20 cellular contexts compared by ENCODE assay signal in genomic region chr17:75712480-75712879, GRCh38. TPM values are rescaled to one million over a fixed set of nuclear protein-coding genes. Genes with fewer than 3 reads are reported as not detected.
A peak's percentile ranks its signal among the peaks of the same experiment; 100 is the strongest.
DNase-seq lines count a peak whose midpoint lies in the region; ATAC-seq, FAIRE-seq and TF ChIP-seq lines count a peak whose summit lies in the region.
"Had no signal": no experiment of that assay in that cellular context is flagged by ENCODE, and none has a peak within 500 bp of the region (broad histone marks: within the 10 kb centered on the region; RNA-seq: fewer than 3 reads in every experiment).

No MANE protein-coding gene starts in this region.

- no peaks in the 10 kb centered on the region for H4K20me1 ChIP-seq in SK-N-SH (ENCODE audit: insufficient read depth)
- no peaks in the 10 kb centered on the region for H4K20me1 ChIP-seq in PC-3 (ENCODE audit: low read length)
- H4K20me1 ChIP-seq: BLaER1 had no signal

- H3K4me1 ChIP-seq in SK-N-SH (ENCODE audit: control insufficient read depth in 1 of 2, insufficient read depth in 2 of 2, low read depth in 1 of 2, low read length in 1 of 2): peaks cover 0 to 5% of the 10 kb centered on the region in 2 experiments; a peak in 2 of 4 replicates
- peaks cover 10% of the 10 kb centered on the region for H3K4me1 ChIP-seq in PC-3 (ENCODE audit: insufficient read depth, low read length)

- 39% methylated on average over 3 of the region's 3 CpGs for WGBS in SK-N-SH (ENCODE audit: low lambda C conversion rate)

- intact Hi-C loops in PC-3 (cut with micrococcal nuclease): no loop called here

- H3K27ac ChIP-seq in SK-N-SH (ENCODE audit: low read depth in 2 of 2, low read length in 1 of 2): no peak overlapping the region
- H3K27ac ChIP-seq in PC-3 (ENCODE audit: low read length): no peak overlapping the region
- H3K27ac ChIP-seq: BLaER1 had no signal

- H3K9ac ChIP-seq in SK-N-SH (no peak overlapping the region), PC-3 (ENCODE audit: low read length) (no peak overlapping the region)
- H3K9ac ChIP-seq: BLaER1 had no signal

- TF ChIP-seq CTCF in SK-N-SH (IDR thresholded peaks at IDR 0.05): no peak
- TF ChIP-seq CTCF in PC-3 (conservative IDR thresholded peaks at IDR 0.05; ENCODE audit: low read depth, low read length): no peak

- POLR2A ChIA-PET in SK-N-SH (lab: Yijun Ruan, JAX): no interaction called here
- POLR2A ChIA-PET in PC-3 (lab: Charles Lee; ENCODE audit: unreplicated experiment): no interaction called here

- DNase-seq in SK-N-SH (no peak), HTR-8/SVneo (ENCODE audit: insufficient read length, low spot score) (no peak), PC-3 (peak; percentile 40), fibroblast of gingiva (ENCODE audit: low read depth) (peak; percentile 19), iPS-NIHi11 (ENCODE audit: low spot score) (no peak)
- DNase-seq: Calu3; CD8-positive, alpha-beta T cell; HFFc6; MM.1S; NCI-H1417 treated with DMSO at 0.1 percent for 48 hours; NCI-H187 treated with DMSO at 0.1 percent for 48 hours; NCI-H2227 treated with DMSO at 0.1 percent for 48 hours; NCI-H510A treated with DMSO at 0.1 percent for 48 hours; NCI-H82 had no signal

- FAIRE-seq in HTR-8/SVneo (lab: Jason Lieb, UNC): peak; percentile 20
- FAIRE-seq: GM12892, GM18507 had no signal

- H3K36me3 ChIP-seq in SK-N-SH (replicated peaks in 1 of 2; ENCODE audit: control insufficient read depth in 1 of 2, insufficient read depth in 2 of 2, low read length in 1 of 2): peaks cover 0 to 13% of the 10 kb centered on the region in 2 experiments
- H3K36me3 ChIP-seq in PC-3 (ENCODE audit: low read depth, low read length): peaks cover 11% of the 10 kb centered on the region

- H3K79me2 ChIP-seq in SK-N-SH (ENCODE audit: insufficient read depth) (no peaks in the 10 kb centered on the region), PC-3 (ENCODE audit: low read length) (no peaks in the 10 kb centered on the region)

- H3K27me3 ChIP-seq in SK-N-SH (ENCODE audit: insufficient read depth) (peaks cover 2% of the 10 kb centered on the region; the same call in 1 of the 2 replicates), PC-3 (ENCODE audit: low read length) (no peaks in the 10 kb centered on the region)
- H3K27me3 ChIP-seq: BLaER1 had no signal

- ATAC-seq in SK-N-SH treated with all-trans-retinoic acid at 6 μM for 48 hours (no peak; the same call in 2 of the 3 replicates), PC-3 (peak; percentile 67), HG03432 (IDR thresholded peaks at IDR 0.05; ENCODE audit: unreplicated experiment) (no peak), GM18520 (IDR thresholded peaks at IDR 0.05; ENCODE audit: unreplicated experiment) (no peak)
- ATAC-seq: CD8-positive, alpha-beta T cell had no signal

- TF ChIP-seq EP300 in SK-N-SH (IDR thresholded peaks at IDR 0.05; ENCODE audit: borderline replicate concordance in 1 of 2, low read depth in 1 of 2, low read length in 1 of 2): no peak

- H2AFZ ChIP-seq in SK-N-SH (ENCODE audit: low read depth) (0 out of 2 replicates have a peak overlapping the region, but pooled peaks have one; percentile 40), PC-3 (ENCODE audit: low read length) (no peak overlapping the region)

- H3K4me2 ChIP-seq in SK-N-SH: no peak overlapping the region
- no peak overlapping the region for H3K4me2 ChIP-seq in PC-3 (ENCODE audit: low read length)
- H3K4me2 ChIP-seq: BLaER1 had no signal

- H3K4me3 ChIP-seq in SK-N-SH (ENCODE audit: low read depth in 2 of 2, low read length in 1 of 2) (no peak overlapping the region), PC-3 (ENCODE audit: low read length) (no peak overlapping the region)
- H3K4me3 ChIP-seq: BLaER1 had no signal

- H3F3A ChIP-seq in SK-N-SH (replicated peaks; ENCODE audit: insufficient read depth) (peaks cover 22% of the 10 kb centered on the region), PC-3 (ENCODE audit: low read length, unreplicated experiment) (no peaks in the 10 kb centered on the region)

- H3K9me3 ChIP-seq in SK-N-SH: no peaks in the 10 kb centered on the region
- H3K9me3 ChIP-seq in PC-3 (ENCODE audit: low read length): no peaks in the 10 kb centered on the region
- H3K9me3 ChIP-seq: BLaER1 had no signal

- CTCF ChIA-PET in SK-N-SH (lab: Yijun Ruan, JAX): interaction anchor here (1.0 to 4.9 kb wide), 4 partner anchors 35 to 79 kb away, joined by 3 to 28 read pairs (median 6); partner anchors contain the start of gene SMIM5
- CTCF ChIA-PET in PC-3 (lab: Charles Lee): no interaction called here

- TF ChIP-seq RAD21 in SK-N-SH (IDR thresholded peaks at IDR 0.05; ENCODE audit: low read length): no peak

- no TSS peak for BruUV-seq in PC-3 (replicated peaks; lab: Mats Ljungman, UMichigan)

- no peaks in the 10 kb centered on the region for H3K9me2 ChIP-seq in SK-N-SH
- H3K9me2 ChIP-seq in PC-3 (replicated peaks; ENCODE audit: low read length): no peaks in the 10 kb centered on the region

TF ChIP-seq in SK-N-SH, 30 proteins besides CTCF, POLR2A, EP300 and RAD21:
- TF ChIP-seq ELF1 (IDR thresholded peaks at IDR 0.05) (no peak), NFIC (IDR thresholded peaks at IDR 0.05; ENCODE audit: borderline replicate concordance) (no peak), FOSL2 (IDR thresholded peaks at IDR 0.05; ENCODE audit: borderline replicate concordance, low read depth) (no peak), MEF2A (IDR thresholded peaks at IDR 0.05; ENCODE audit: borderline replicate concordance, low read depth) (no peak), YY1 (IDR thresholded peaks at IDR 0.05; ENCODE audit: low read depth) (no peak), TAF1 (IDR thresholded peaks at IDR 0.05; ENCODE audit: borderline replicate concordance, low read depth, low read length) (no peak), MXI1 (IDR thresholded peaks at IDR 0.05; ENCODE audit: low read depth, low read length) (no peak), TCF12 (IDR thresholded peaks at IDR 0.05) (no peak), IRF3 (IDR thresholded peaks at IDR 0.05; ENCODE audit: low read depth, low read length) (no peak), MAX (IDR thresholded peaks at IDR 0.05; ENCODE audit: low read depth) (no peak), TEAD4 (IDR thresholded peaks at IDR 0.05; ENCODE audit: borderline replicate concordance, insufficient read depth) (no peak), FOXM1 (IDR thresholded peaks at IDR 0.05; ENCODE audit: low read depth) (no peak)

TF ChIP-seq in SK-N-SH treated with all-trans-retinoic acid at 6 μM for 48 hours, 23 proteins besides CTCF, POLR2A, EP300 and RAD21 (continues in another document):
- TF ChIP-seq ESRRG (CRISPR knock-in tag; IDR thresholded peaks at IDR 0.05) (no peak), ZFP3 (CRISPR knock-in tag; IDR thresholded peaks at IDR 0.05) (no peak), ZNF565 (CRISPR knock-in tag; conservative IDR thresholded peaks at IDR 0.05; ENCODE audit: low read depth) (no peak), BACH2 (CRISPR knock-in tag; IDR thresholded peaks at IDR 0.05; ENCODE audit: borderline replicate concordance) (no peak), PPARA (CRISPR knock-in tag; IDR thresholded peaks at IDR 0.05; ENCODE audit: borderline replicate concordance) (no peak), ZFP30 (CRISPR knock-in tag; IDR thresholded peaks at IDR 0.05) (no peak), ZC3H10 (CRISPR knock-in tag; IDR thresholded peaks at IDR 0.05) (no peak), POU6F1 (CRISPR knock-in tag; IDR thresholded peaks at IDR 0.05; ENCODE audit: borderline replicate concordance, low read depth) (no peak), RARB (CRISPR knock-in tag; IDR thresholded peaks at IDR 0.05) (no peak)
- TF ChIP-seq, protein P1, sequence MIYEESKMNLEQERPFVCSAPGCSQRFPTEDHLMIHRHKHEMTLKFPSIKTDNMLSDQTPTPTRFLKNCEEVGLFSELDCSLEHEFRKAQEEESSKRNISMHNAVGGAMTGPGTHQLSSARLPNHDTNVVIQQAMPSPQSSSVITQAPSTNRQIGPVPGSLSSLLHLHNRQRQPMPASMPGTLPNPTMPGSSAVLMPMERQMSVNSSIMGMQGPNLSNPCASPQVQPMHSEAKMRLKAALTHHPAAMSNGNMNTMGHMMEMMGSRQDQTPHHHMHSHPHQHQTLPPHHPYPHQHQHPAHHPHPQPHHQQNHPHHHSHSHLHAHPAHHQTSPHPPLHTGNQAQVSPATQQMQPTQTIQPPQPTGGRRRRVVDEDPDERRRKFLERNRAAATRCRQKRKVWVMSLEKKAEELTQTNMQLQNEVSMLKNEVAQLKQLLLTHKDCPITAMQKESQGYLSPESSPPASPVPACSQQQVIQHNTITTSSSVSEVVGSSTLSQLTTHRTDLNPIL (CRISPR knock-in tag; IDR thresholded peaks at IDR 0.05; ENCODE audit: low read depth): no peak

RNA-seq across cellular contexts. Expression of gene ITGB4, which starts 8.8 kb away (rescaled TPM):
- polyA plus RNA-seq in SK-N-SH (2012; rRNA removed): 3.6 and 7.0 TPM in 2 replicates
- polyA plus RNA-seq in SK-N-SH (2012; cell fraction: cytosol; rRNA removed): 1.7 and 3.3 TPM in 2 replicates
- 8.6 and 11.2 TPM in 2 replicates for polyA plus RNA-seq in SK-N-SH (2012; cell fraction: nucleus; rRNA removed)
- total RNA-seq in PC-3 (2014; rRNA removed): 273 and 362 TPM in 2 replicates

RNA-seq across cellular contexts. Expression of gene SAP30BP, which starts 45.3 kb away (rescaled TPM):
- polyA plus RNA-seq in SK-N-SH (2012; rRNA removed): 145 and 158 TPM in 2 replicates
- 103 and 121 TPM in 2 replicates for polyA plus RNA-seq in SK-N-SH (2012; cell fraction: cytosol; rRNA removed)
- polyA plus RNA-seq in SK-N-SH (2012; cell fraction: nucleus; rRNA removed): 387 and 410 TPM in 2 replicates
- total RNA-seq in PC-3 (2014; rRNA removed): 97.8 and 115 TPM in 2 replicates

RNA-seq across cellular contexts. Expression of gene RECQL5, which starts 45.5 kb away (rescaled TPM):
- polyA plus RNA-seq in SK-N-SH (2012; rRNA removed): 22.5 and 25.3 TPM in 2 replicates
- polyA plus RNA-seq in SK-N-SH (2012; cell fraction: cytosol; rRNA removed): 8.8 and 11.4 TPM in 2 replicates
- polyA plus RNA-seq in SK-N-SH (2012; cell fraction: nucleus; rRNA removed): 179 and 199 TPM in 2 replicates
- total RNA-seq in PC-3 (2014; rRNA removed): 54.2 and 97.7 TPM in 2 replicates

RNA-seq across cellular contexts. Expression of gene GALK1, which starts 52.5 kb away (rescaled TPM):
- 36.5 and 39.2 TPM in 2 replicates for polyA plus RNA-seq in SK-N-SH (2012; rRNA removed)
- 12.4 and 22.4 TPM in 2 replicates for polyA plus RNA-seq in SK-N-SH (2012; cell fraction: cytosol; rRNA removed)
- 82.6 and 138 TPM in 2 replicates for polyA plus RNA-seq in SK-N-SH (2012; cell fraction: nucleus; rRNA removed)
- total RNA-seq in PC-3 (2014; rRNA removed): 64.9 and 75.0 TPM in 2 replicates

Comparison
In these comparisons a context has a peak if more than half of its experiments do, and no peak if none do; other contexts are left out.
1. DNase-seq: peak in PC-3 (single experiment) and fibroblast of gingiva (single experiment); none in SK-N-SH (single experiment), HTR-8/SVneo (single experiment) and iPS-NIHi11 (single experiment).